ENCODE assay signal across 12 cellular contexts in genomic region chr5:31993182-31993961, GRCh38.
DNase-seq lines count a peak whose midpoint lies in the region; ATAC-seq and TF ChIP-seq lines count a peak whose summit lies in the region.
"Had no signal": no experiment of that assay in that cellular context is flagged by ENCODE, and none has a peak within 500 bp of the region (broad histone marks: within the 10 kb centered on the region; RNA-seq: fewer than 3 reads in every experiment).

No MANE protein-coding gene starts in this region.

- H3K4me1 ChIP-seq in HUES48 (ENCODE audit: control insufficient read depth, insufficient read depth, low read length) (peaks cover 52% of the 10 kb centered on the region), ascending aorta (peaks cover 0 to 5% of the 10 kb centered on the region in 2 donors)

- peak overlapping the region; percentile 53; the same call in 1 of the 2 replicates for H3K9ac ChIP-seq in HUES48 (ENCODE audit: low read depth, low read length)

- peaks cover 29% of the 10 kb centered on the region for H3K36me3 Mint-ChIP-seq in endothelial cell (ENCODE audit: low read depth, unreplicated experiment)
- H3K36me3 Mint-ChIP-seq: CD8-positive, alpha-beta memory T cell had no signal

- H3K36me3 ChIP-seq in HUES48 (ENCODE audit: control insufficient read depth, insufficient read depth, low read length), result no peaks in the 10 kb centered on the region
- no peaks in the 10 kb centered on the region for H3K36me3 ChIP-seq in ascending aorta
- H3K36me3 ChIP-seq: tibial artery had no signal

- H3K27me3 ChIP-seq in HUES48 (ENCODE audit: control insufficient read depth, insufficient read depth, low read length) (no peaks in the 10 kb centered on the region), ascending aorta (no peaks in the 10 kb centered on the region)
- H3K27me3 ChIP-seq: tibial artery had no signal

- no peak overlapping the region for H3K27ac Mint-ChIP-seq in endothelial cell (ENCODE audit: unreplicated experiment)
- H3K27ac Mint-ChIP-seq: CD8-positive, alpha-beta memory T cell had no signal

- no peak overlapping the region for H3K4me3 Mint-ChIP-seq in endothelial cell (ENCODE audit: unreplicated experiment)
- H3K4me3 Mint-ChIP-seq: CD8-positive, alpha-beta memory T cell had no signal

- no peak overlapping the region for H3K27ac ChIP-seq in HUES48 (ENCODE audit: low read depth, low read length)
- H3K27ac ChIP-seq in ascending aorta, result no peak overlapping the region
- H3K27ac ChIP-seq: left ventricle myocardium inferior, tibial artery had no signal

- H3K4me3 ChIP-seq in HUES48 (ENCODE audit: low read depth, low read length) (no peak overlapping the region; the same call in 1 of the 2 replicates), fibroblast of the aortic adventitia (ENCODE audit: low read depth, low read length) (no peak overlapping the region), ascending aorta (no peak overlapping the region)
- H3K4me3 ChIP-seq: left ventricle myocardium inferior, tibial artery had no signal

- no peaks in the 10 kb centered on the region for H3K9me3 Mint-ChIP-seq in endothelial cell (ENCODE audit: unreplicated experiment)
- H3K9me3 Mint-ChIP-seq: CD8-positive, alpha-beta memory T cell had no signal

- ATAC-seq in GM21447 (IDR thresholded peaks at IDR 0.05; ENCODE audit: unreplicated experiment), result peak; percentile 34
- ATAC-seq: Panc1 had no signal

- peaks cover 5% of the 10 kb centered on the region for H3K27me3 Mint-ChIP-seq in endothelial cell (ENCODE audit: unreplicated experiment)

- H3K4me1 Mint-ChIP-seq in endothelial cell (ENCODE audit: unreplicated experiment), result peaks cover 6% of the 10 kb centered on the region
- H3K4me1 Mint-ChIP-seq: CD8-positive, alpha-beta memory T cell had no signal

- peak; percentile 86 for DNase-seq in AG20443 (ENCODE audit: low spot score)
- peak; percentile 64 for DNase-seq in fibroblast of the aortic adventitia (ENCODE audit: low read depth)
- DNase-seq in NCI-H69 (lab: John Stamatoyannopoulos, UW), result no peak
- no peak for DNase-seq in ascending aorta (ENCODE audit: low spot score in 2 of 2)
- DNase-seq in endothelial cell (ENCODE audit: low spot score), result no peak
- DNase-seq in G401 (ENCODE audit: low spot score), result no peak
- DNase-seq: CD8-positive, alpha-beta memory T cell; left ventricle myocardium inferior; tibial artery had no signal

- in situ Hi-C loops in G401 (cut with HindIII; ENCODE audit: low sequenced_read_pairs), result no loop called here

- TF ChIP-seq CTCF in fibroblast of the aortic adventitia (IDR thresholded peaks at IDR 0.05; ENCODE audit: insufficient read depth, low read length) (no peak), ascending aorta (IDR thresholded peaks at IDR 0.05) (no peak), endothelial cell (IDR thresholded peaks at IDR 0.05; ENCODE audit: unreplicated experiment) (no peak)

- H3K9me3 ChIP-seq in HUES48 (ENCODE audit: control insufficient read depth, insufficient read depth, low read length), result no peaks in the 10 kb centered on the region
- H3K9me3 ChIP-seq in ascending aorta, result no peaks in the 10 kb centered on the region
- H3K9me3 ChIP-seq: left ventricle myocardium inferior, tibial artery had no signal

- intact Hi-C loops in ascending aorta (cut with DNase I), result no loop called here

Comparison
In these comparisons a context has a peak if more than half of its experiments do, and no peak if none do; other contexts are left out.
1. DNase-seq: peak in AG20443 (single experiment) and fibroblast of the aortic adventitia (single experiment); none in NCI-H69 (single experiment), ascending aorta (0 of 2), endothelial cell (single experiment) and G401 (single experiment).